ENCODE assay signal across 22 cellular contexts in genomic region chr18:36451454-36452251, GRCh38.
DNase-seq lines count a peak whose midpoint lies in the region; ATAC-seq and TF ChIP-seq lines count a peak whose summit lies in the region.
"Had no signal": no experiment of that assay in that cellular context is flagged by ENCODE, and none has a peak within 500 bp of the region (broad histone marks: within the 10 kb centered on the region; RNA-seq: fewer than 3 reads in every experiment).

No MANE protein-coding gene starts in this region.

- peak overlapping the region; percentile 22 for H3K4me2 ChIP-seq in HCT116 (ENCODE audit: low read length)

- ATAC-seq in HCT116 = peak; percentile 40; the same call in 1 of the 2 replicates
- ATAC-seq in foreskin keratinocyte = peak; percentile 60
- no peak for ATAC-seq in GM21526 (IDR thresholded peaks at IDR 0.05; ENCODE audit: low FRiP score, unreplicated experiment)
- ATAC-seq: T-cell had no signal

- no peak for TF ChIP-seq POLR2A in HCT116 (IDR thresholded peaks at IDR 0.05; ENCODE audit: borderline replicate concordance, extremely low read depth, insufficient read depth, insufficient read length)

- H3K27ac ChIP-seq in HCT116 (ENCODE audit: low read depth, low read length) = no peak overlapping the region
- H3K27ac ChIP-seq in RWPE1 = no peak overlapping the region
- H3K27ac ChIP-seq in foreskin keratinocyte = no peak overlapping the region
- H3K27ac ChIP-seq: sigmoid colon, VCaP had no signal

- no peaks in the 10 kb centered on the region for H3K79me2 ChIP-seq in HCT116 (ENCODE audit: insufficient read depth, low read length)

- H3K9me3 ChIP-seq in HCT116 (ENCODE audit: control insufficient read depth in 1 of 2, insufficient read depth in 1 of 2, low read depth in 1 of 2, low read length in 2 of 2) = no peaks in the 10 kb centered on the region
- H3K9me3 ChIP-seq: MG63, sigmoid colon had no signal

- RAD21 ChIA-PET in HCT116 (lab: Charles Lee; ENCODE audit: low non-redundant PET in 1 of 2, low total read pairs in 2 of 2, uncharacterized antibody in 2 of 2, unreplicated experiment in 2 of 2) = no interaction called here

- H2AFZ ChIP-seq in HCT116 (ENCODE audit: low read depth, low read length, poor library complexity, severe bottlenecking) = no peak overlapping the region

- H3K4me1 ChIP-seq in HCT116 (ENCODE audit: control insufficient read depth in 1 of 2, insufficient read depth in 2 of 2, low read length in 2 of 2) (peaks cover 0 to 9% of the 10 kb centered on the region in 2 experiments; a peak in 2 of 4 replicates), foreskin keratinocyte (peaks cover 19% of the 10 kb centered on the region)

- H3K9me2 ChIP-seq in HCT116 (ENCODE audit: insufficient read depth) = no peaks in the 10 kb centered on the region

- no peak for TF ChIP-seq CTCF in HCT116 (IDR thresholded peaks at IDR 0.05 in 2 of 3, conservative IDR thresholded peaks at IDR 0.05 in 1 of 3; ENCODE audit: borderline replicate concordance in 1 of 3, insufficient read depth in 1 of 3, low read depth in 2 of 3, low read length in 2 of 3)
- no peak for TF ChIP-seq CTCF in RWPE1 (conservative IDR thresholded peaks at IDR 0.05; ENCODE audit: low read depth)
- no peak for TF ChIP-seq CTCF in foreskin keratinocyte (conservative IDR thresholded peaks at IDR 0.05)

- BruUV-seq in HCT116 (replicated peaks; lab: Mats Ljungman, UMichigan) = no TSS peak

- H4K20me1 ChIP-seq in HCT116 (ENCODE audit: insufficient read depth) = no peaks in the 10 kb centered on the region; the same call in 1 of the 2 replicates

- DNase-seq in HCT116 (ENCODE audit: low read depth, low spot score) (no peak), RWPE1 (ENCODE audit: low spot score) (peak; percentile 2), foreskin keratinocyte (peak in 1 of 2 donors; percentile 45), pons (ENCODE audit: low spot score) (peak; percentile 17), globus pallidus (ENCODE audit: low spot score) (no peak), amygdala (lab: John Stamatoyannopoulos, UW) (no peak)
- DNase-seq: activated CD4-positive, alpha-beta memory T cell treated with anti-CD3 and anti-CD28 coated beads for 36 hours; activated naive CD4-positive, alpha-beta T cell; AML-193; anterior cingulate cortex; endodermal cell; MG63; NCI-H1436 treated with DMSO at 0.1 percent for 48 hours; NCI-H2227 treated with DMSO at 0.1 percent for 48 hours; NK-92 treated with Interleukin-12 subunit alpha and Interleukin-12 subunit beta, amount 100 ng/mL, for 24 hours; nucleus accumbens; SHP77; sigmoid colon; stimulated activated CD4-positive, alpha-beta T cell treated with anti-CD3 and anti-CD28 coated beads, Interleukin-2, amount 100 ng/mL, for 24 hours; T-cell had no signal

- H3K9ac ChIP-seq in HCT116 (ENCODE audit: low read length) = no peak overlapping the region

- no peaks in the 10 kb centered on the region for H3K36me3 ChIP-seq in HCT116 (ENCODE audit: control insufficient read depth in 1 of 2, insufficient read depth in 2 of 2, low read length in 2 of 2)
- H3K36me3 ChIP-seq: MG63, sigmoid colon had no signal

- POLR2A ChIA-PET in HCT116 (lab: Charles Lee) (no interaction called here), RWPE1 (lab: Yijun Ruan, JAX; ENCODE audit: low non-redundant PET) (no interaction called here)

- TF ChIP-seq RAD21 in HCT116 (IDR thresholded peaks at IDR 0.05; ENCODE audit: low read depth) = no peak

- intact Hi-C loops in HCT116 (cut with micrococcal nuclease) = no loop called here

- H3K4me3 ChIP-seq in HCT116 (replicated peaks in 1 of 2; ENCODE audit: low read depth in 1 of 2, low read length in 2 of 2) = no peak overlapping the region
- H3K4me3 ChIP-seq: MG63, sigmoid colon had no signal

- H3K27me3 ChIP-seq in HCT116 (ENCODE audit: insufficient read depth, low read length) (no peaks in the 10 kb centered on the region; the same call in 1 of the 2 replicates), foreskin keratinocyte (no peaks in the 10 kb centered on the region)
- H3K27me3 ChIP-seq: MG63, sigmoid colon had no signal

- CTCF ChIA-PET in HCT116 (lab: Charles Lee) = no interaction called here
- CTCF ChIA-PET in RWPE1 (lab: Yijun Ruan, JAX) = no interaction called here

TF ChIP-seq in HCT116, 20 proteins besides CTCF, POLR2A, EP300 and RAD21:
- no peak for TF ChIP-seq YY1 (IDR thresholded peaks at IDR 0.05; ENCODE audit: extremely low read depth, insufficient replicate concordance, low read depth, low read length)
- no peak for TF ChIP-seq ELF1 (IDR thresholded peaks at IDR 0.05; ENCODE audit: borderline replicate concordance, low read depth)
- TF ChIP-seq FOSL1 (IDR thresholded peaks at IDR 0.05; ENCODE audit: low read depth) = no peak
- no peak for TF ChIP-seq ZNF274 (IDR thresholded peaks at IDR 0.05; ENCODE audit: low read depth, low read length)
- TF ChIP-seq, protein P1, sequence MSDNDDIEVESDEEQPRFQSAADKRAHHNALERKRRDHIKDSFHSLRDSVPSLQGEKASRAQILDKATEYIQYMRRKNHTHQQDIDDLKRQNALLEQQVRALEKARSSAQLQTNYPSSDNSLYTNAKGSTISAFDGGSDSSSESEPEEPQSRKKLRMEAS (IDR thresholded peaks at IDR 0.05) = no peak
- no peak for TF ChIP-seq SRF (IDR thresholded peaks at IDR 0.05; ENCODE audit: low read depth)
- no peak for TF ChIP-seq ZFX (IDR thresholded peaks at IDR 0.05)
- no peak for TF ChIP-seq POLR2AphosphoS5 (IDR thresholded peaks at IDR 0.05; ENCODE audit: low read depth, low read length)
TF ChIP-seq in HCT116: peak in this region for 0.

Comparison
In these comparisons a context has a peak if more than half of its experiments do, and no peak if none do; other contexts are left out.
1. DNase-seq: peak in RWPE1 (single experiment) and pons (single experiment); none in HCT116 (single experiment), globus pallidus (single experiment) and amygdala (0 of 56).